Comparison of ENCODE assay signal across 12 cellular contexts in genomic region chr11:68374531-68374930, GRCh38.
A peak's percentile ranks its signal among the peaks of the same experiment; 100 is the strongest.
DNase-seq lines count a peak whose midpoint lies in the region; ATAC-seq and TF ChIP-seq lines count a peak whose summit lies in the region.
"Had no signal": no experiment of that assay in that cellular context is flagged by ENCODE, and none has a peak within 500 bp of the region (broad histone marks: within the 10 kb centered on the region; RNA-seq: fewer than 3 reads in every experiment).

No MANE protein-coding gene starts in this region.

- H3K9me3 ChIP-seq in BLaER1 (no peaks in the 10 kb centered on the region), SK-N-MC (ENCODE audit: low read depth, low read length) (no peaks in the 10 kb centered on the region), sigmoid colon (no peaks in the 10 kb centered on the region), testis (no peaks in the 10 kb centered on the region)

- peaks cover 13% of the 10 kb centered on the region for H3K9me3 Mint-ChIP-seq in glutamatergic neuron (ENCODE audit: unreplicated experiment)
- no peaks in the 10 kb centered on the region for H3K9me3 Mint-ChIP-seq in activated T-cell treated with anti-CD3 and anti-CD28 coated beads, Interleukin-2, amount 50 U/mL, for 72 hours

- H3K27ac ChIP-seq in BLaER1 (peak overlapping the region; percentile 53), SK-N-MC (peak overlapping the region; percentile 94), sigmoid colon (peak overlapping the region; percentile 87 to 92 (median 90)), testis (peak overlapping the region in 1 of 2 donors; percentile 73)
- H3K27ac ChIP-seq: epithelial cell of prostate had no signal

- TF ChIP-seq CTCF in glutamatergic neuron (IDR thresholded peaks at IDR 0.05; ENCODE audit: partially characterized antibody, unreplicated experiment) (no peak), sigmoid colon (IDR thresholded peaks at IDR 0.05) (no peak), testis (IDR thresholded peaks at IDR 0.05) (no peak)

- intact Hi-C loops in sigmoid colon (cut with DNase I), result no loop called here
- intact Hi-C loops in testis (cut with DNase I; ENCODE audit: low total_unique reads), result loop anchor here (10.0 kb wide), 1 partner anchor 60 kb away; the partner anchor contains the start of gene LRP5

- no peaks in the 10 kb centered on the region for H3K27me3 ChIP-seq in BLaER1
- no peaks in the 10 kb centered on the region for H3K27me3 ChIP-seq in sigmoid colon
- H3K27me3 ChIP-seq in testis, result no peaks in the 10 kb centered on the region

- H3K36me3 ChIP-seq in BLaER1 (peaks cover 43% of the 10 kb centered on the region), SK-N-MC (ENCODE audit: insufficient read depth, low read length) (peaks cover 3% of the 10 kb centered on the region; the same call in 1 of the 2 replicates), sigmoid colon (no peaks in the 10 kb centered on the region), testis (ENCODE audit: low read depth, missing control alignments) (no peaks in the 10 kb centered on the region)

- peaks cover 50% of the 10 kb centered on the region for H3K4me1 Mint-ChIP-seq in glutamatergic neuron (ENCODE audit: low read depth, unreplicated experiment)
- H3K4me1 Mint-ChIP-seq in activated T-cell treated with anti-CD3 and anti-CD28 coated beads, Interleukin-2, amount 50 U/mL, for 72 hours (ENCODE audit: low read depth), result peaks cover under 1% of the 10 kb centered on the region

- peaks cover 100% of the 10 kb centered on the region for H4K20me1 ChIP-seq in BLaER1

- H3K4me2 ChIP-seq in BLaER1, result peak overlapping the region; percentile 82

- peak overlapping the region; percentile 96 for H3K27ac Mint-ChIP-seq in glutamatergic neuron (ENCODE audit: unreplicated experiment)
- no peak overlapping the region for H3K27ac Mint-ChIP-seq in activated T-cell treated with anti-CD3 and anti-CD28 coated beads, Interleukin-2, amount 50 U/mL, for 72 hours

- 37 to 56% methylated on average over 12 of the region's 12 CpGs for WGBS in sigmoid colon, 2 donors
- WGBS in testis, 2 donors, result 64 to 76% methylated on average over 12 of the region's 12 CpGs

- H3K9ac ChIP-seq in BLaER1, result peak overlapping the region; percentile 64
- peak overlapping the region; percentile 47 for H3K9ac ChIP-seq in SK-N-MC (ENCODE audit: insufficient read length)

- ATAC-seq in activated T-cell treated with anti-CD3 and anti-CD28 coated beads, Interleukin-2, amount 50 U/mL, for 72 hours (replicated peaks in 1 of 2), result no peak

- no peak for TF ChIP-seq EP300 in sigmoid colon (IDR thresholded peaks at IDR 0.05)

- H3K27me3 Mint-ChIP-seq in glutamatergic neuron (ENCODE audit: unreplicated experiment), result peaks cover 10% of the 10 kb centered on the region
- peaks cover under 1% of the 10 kb centered on the region for H3K27me3 Mint-ChIP-seq in activated T-cell treated with anti-CD3 and anti-CD28 coated beads, Interleukin-2, amount 50 U/mL, for 72 hours (ENCODE audit: low read depth)

- H3K4me1 ChIP-seq in BLaER1 (peaks cover 100% of the 10 kb centered on the region), sigmoid colon (peaks cover 0 to 90% (median 81%) of the 10 kb centered on the region in 4 donors), testis (peaks cover 15% of the 10 kb centered on the region)

- peak overlapping the region; percentile 41 for H3K4me3 ChIP-seq in BLaER1
- peak overlapping the region; percentile 81 for H3K4me3 ChIP-seq in SK-N-MC
- peak overlapping the region in 1 of 4 donors; percentile 15 for H3K4me3 ChIP-seq in sigmoid colon
- no peak overlapping the region for H3K4me3 ChIP-seq in testis

- no peak for DNase-seq in SK-N-MC (ENCODE audit: low read depth, low spot score)
- no peak for DNase-seq in glutamatergic neuron
- DNase-seq in sigmoid colon, result no peak
- no peak for DNase-seq in stimulated activated CD4-positive, alpha-beta T cell treated with anti-CD3 and anti-CD28 coated beads, Interleukin-4, amount 100 ng/mL, for 4 hours
- no peak for DNase-seq in activated T-cell treated with anti-CD3 and anti-CD28 coated beads, Interleukin-2, amount 50 U/mL, for 72 hours
- no peak for DNase-seq in testis
- no peak for DNase-seq in activated CD4-positive, alpha-beta T cell treated with anti-CD3 and anti-CD28 coated beads, Interleukin-2, amount 50 U/mL, for 48 hours
- DNase-seq: activated CD8-positive, alpha-beta memory T cell treated with anti-CD3 and anti-CD28 coated beads for 24 hours; NCI-H2107; T-helper 2 cell had no signal

- TF ChIP-seq POLR2A in sigmoid colon (IDR thresholded peaks at IDR 0.05) (no peak), testis (IDR thresholded peaks at IDR 0.05) (no peak)

- peak overlapping the region; percentile 74 for H3K4me3 Mint-ChIP-seq in glutamatergic neuron (ENCODE audit: unreplicated experiment)
- H3K4me3 Mint-ChIP-seq in activated T-cell treated with anti-CD3 and anti-CD28 coated beads, Interleukin-2, amount 50 U/mL, for 72 hours, result no peak overlapping the region

- H3K36me3 Mint-ChIP-seq in glutamatergic neuron (ENCODE audit: unreplicated experiment), result peaks cover 8% of the 10 kb centered on the region
- no peaks in the 10 kb centered on the region for H3K36me3 Mint-ChIP-seq in activated T-cell treated with anti-CD3 and anti-CD28 coated beads, Interleukin-2, amount 50 U/mL, for 72 hours (ENCODE audit: insufficient read depth in 2 of 2)

Comparison
In these comparisons a context has a peak if more than half of its experiments do, and no peak if none do; other contexts are left out.
1. H3K4me3 ChIP-seq: peak in BLaER1 (single experiment) and SK-N-MC (single experiment); none in testis (0 of 2).